8 cellular contexts compared by ENCODE assay signal in genomic region chr15:74725845-74726773, GRCh38. TPM values are rescaled to one million over a fixed set of nuclear protein-coding genes. Genes with fewer than 3 reads are reported as not detected.
DNase-seq lines count a peak whose midpoint lies in the region; ATAC-seq and TF ChIP-seq lines count a peak whose summit lies in the region.

No MANE protein-coding gene starts in this region.

- no peak overlapping the region for H2BK5ac ChIP-seq in mesenchymal stem cell (ENCODE audit: low read depth, low read length, poor library complexity, severe bottlenecking)

- H3K9me3 ChIP-seq in mesenchymal stem cell (ENCODE audit: control insufficient read depth, low read length) = no peaks in the 10 kb centered on the region

- no peaks in the 10 kb centered on the region for H3K79me1 ChIP-seq in mesenchymal stem cell (replicated peaks; ENCODE audit: low read length, poor library complexity, severe bottlenecking)

- H3K4me3 ChIP-seq in choroid plexus epithelial cell (ENCODE audit: low read depth, low read length) = peak overlapping the region; percentile 47
- H3K4me3 ChIP-seq in mesenchymal stem cell (ENCODE audit: insufficient read depth in 1 of 2, low read depth in 1 of 2, low read length in 2 of 2) = peak overlapping the region; percentile 45 to 73

- H3K27ac ChIP-seq in mesenchymal stem cell (ENCODE audit: low read length, poor library complexity, severe bottlenecking) = no peak overlapping the region

- DNase-seq in EL = peak; percentile 41
- DNase-seq in HuH-7 (ENCODE audit: low spot score) = peak; percentile 89
- peak; percentile 73 for DNase-seq in activated CD4-positive, CD25-positive, alpha-beta regulatory T cell treated with anti-CD3 and anti-CD28 coated beads, Interleukin-2, amount 50 U/mL, for 72 hours
- DNase-seq in choroid plexus epithelial cell (ENCODE audit: low read depth) = peak; percentile 10
- peak; percentile 60 for DNase-seq in mesenchymal stem cell
- DNase-seq in stimulated activated CD8-positive, alpha-beta memory T cell treated with anti-CD3 and anti-CD28 coated beads, Interleukin-4, amount 100 ng/mL, for 48 hours = peak; percentile 73
- DNase-seq in NCI-H2081 treated with DMSO at 0.1 percent for 48 hours (lab: John Stamatoyannopoulos, UW) = no peak

- peak overlapping the region; percentile 35 for H4K8ac ChIP-seq in mesenchymal stem cell (ENCODE audit: low read length)

- H2AK5ac ChIP-seq in mesenchymal stem cell (ENCODE audit: low read length, severe bottlenecking) = no peak overlapping the region

- H4K91ac ChIP-seq in mesenchymal stem cell (ENCODE audit: low read length) = peak overlapping the region; percentile 30

- TF ChIP-seq CTCF in choroid plexus epithelial cell (conservative IDR thresholded peaks at IDR 0.05; ENCODE audit: low read depth, low read length) = no peak

- peak overlapping the region; percentile 74 for H2AFZ ChIP-seq in mesenchymal stem cell (ENCODE audit: low read depth, low read length)

- H3K27me3 ChIP-seq in mesenchymal stem cell (ENCODE audit: control insufficient read depth in 1 of 2, insufficient read depth in 1 of 2, low read length in 2 of 2) = peaks cover 76 to 82% of the 10 kb centered on the region in 2 experiments

- H3K36me3 ChIP-seq in mesenchymal stem cell (ENCODE audit: control insufficient read depth in 1 of 2, insufficient read depth in 2 of 2, low read depth in 1 of 2, low read length in 2 of 2) = peaks cover 0 to 3% of the 10 kb centered on the region in 2 experiments

- no peak overlapping the region for H2BK120ac ChIP-seq in mesenchymal stem cell (ENCODE audit: low read depth, low read length)

- 3% methylated on average over 76 of the region's 86 CpGs for WGBS in mesenchymal stem cell

- peak overlapping the region in 1 of 2 experiments; percentile 23 for H2BK12ac ChIP-seq in mesenchymal stem cell (ENCODE audit: low read length in 2 of 2)

- peak overlapping the region; percentile 22 to 27 for H3K18ac ChIP-seq in mesenchymal stem cell (ENCODE audit: low read depth in 1 of 2, low read length in 2 of 2)

- H2BK15ac ChIP-seq in mesenchymal stem cell (ENCODE audit: low read depth, poor library complexity, severe bottlenecking) = peak overlapping the region; percentile 49

- peaks cover 14% of the 10 kb centered on the region for H3K4me1 ChIP-seq in mesenchymal stem cell (ENCODE audit: control insufficient read depth, insufficient read depth, low read depth, low read length)

- no peak for ATAC-seq in HG03108 (IDR thresholded peaks at IDR 0.05; ENCODE audit: unreplicated experiment)

- H3K9ac ChIP-seq in mesenchymal stem cell (ENCODE audit: low read length) = peak overlapping the region; percentile 32

- peak overlapping the region; percentile 81 for H3K4me2 ChIP-seq in mesenchymal stem cell (ENCODE audit: low read length, poor library complexity, severe bottlenecking)

- no peak overlapping the region for H3K4ac ChIP-seq in mesenchymal stem cell (ENCODE audit: low read depth in 1 of 2, low read length in 2 of 2)

- peak overlapping the region in 1 of 2 experiments; percentile 13 for H3K14ac ChIP-seq in mesenchymal stem cell (ENCODE audit: low read length in 2 of 2)

- no peak overlapping the region for H3K23ac ChIP-seq in mesenchymal stem cell (ENCODE audit: low read length in 2 of 2)

RNA-seq across cellular contexts. Expression of gene CYP1A1, which starts 0.8 kb away (rescaled TPM):
- 0.11 TPM for polyA plus RNA-seq in mesenchymal stem cell (2013, experiment 1 of 2)
- polyA plus RNA-seq in mesenchymal stem cell (2013, experiment 2 of 2) = 0.15 TPM

RNA-seq across cellular contexts. Expression of gene CYP1A2, which starts 22.5 kb away (rescaled TPM):
- not detected for polyA plus RNA-seq in mesenchymal stem cell (2013, experiment 1 of 2)
- polyA plus RNA-seq in mesenchymal stem cell (2013, experiment 2 of 2) = not detected

RNA-seq across cellular contexts. Expression of gene EDC3, which starts 30.3 kb away (rescaled TPM):
- 19.1 TPM for polyA plus RNA-seq in mesenchymal stem cell (2013, experiment 1 of 2)
- polyA plus RNA-seq in mesenchymal stem cell (2013, experiment 2 of 2) = 20.8 TPM

RNA-seq across cellular contexts. Expression of gene CSK, which starts 55.8 kb away (rescaled TPM):
- polyA plus RNA-seq in mesenchymal stem cell (2013, experiment 1 of 2) = 35.8 TPM
- polyA plus RNA-seq in mesenchymal stem cell (2013, experiment 2 of 2) = 38.5 TPM
